Comparison of ENCODE assay signal across 22 cellular contexts in genomic region chr19:38163419-38164290, GRCh38.
"Had no signal": no experiment of that assay in that cellular context is flagged by ENCODE, and none has a peak within 500 bp of the region (broad histone marks: within the 10 kb centered on the region; RNA-seq: fewer than 3 reads in every experiment).

No MANE protein-coding gene starts in this region.

- ATAC-seq: activated T-helper 17 cell treated with anti-CD3 and anti-CD28 coated beads, Interleukin-2, amount 50 U/mL, for 72 hours had no signal

- H3K9me3 Mint-ChIP-seq: activated B cell treated with CpG ODN at 0.5 μM for 24 hours; activated CD4-positive, alpha-beta T cell treated with anti-CD3 and anti-CD28 coated beads, Interleukin-2, amount 10 ng/mL, durations not matched to agents 24 days and 14 days; activated T-helper 17 cell treated with anti-CD3 and anti-CD28 coated beads, Interleukin-2, amount 50 U/mL, for 72 hours had no signal

- H3K27ac ChIP-seq: KMS-11 had no signal

- DNase-seq: activated B cell treated with CpG ODN at 0.5 μM for 24 hours; activated CD4-positive, alpha-beta T cell treated with anti-CD3 and anti-CD28 coated beads for 1 hour; activated CD4-positive, alpha-beta T cell treated with anti-CD3 and anti-CD28 coated beads, Interleukin-2, amount 10 ng/mL, durations not matched to agents 24 days and 14 days; activated CD4-positive, alpha-beta T cell treated with anti-CD3 and anti-CD28 coated beads, Interleukin-2, amount 50 U/mL, for 48 hours; activated gamma-delta T cell; activated naive CD4-positive, alpha-beta T cell treated with anti-CD3 and anti-CD28 coated beads for 36 hours; activated T-cell treated with anti-CD3 and anti-CD28 coated beads for 4 hours; activated T-cell treated with anti-CD3 and anti-CD28 coated beads, Interleukin-2, amount 50 U/mL, for 48 hours; amygdala; cerebellar nuclear complex; NCI-H1092; NCI-H1417 treated with DMSO at 0.1 percent for 48 hours; NCI-H1694; NCI-H2029; NCI-H345; NCI-H524; SHP77 treated with DMSO at 0.1 percent for 48 hours; T-helper 2 cell; T1000 had no signal

- H3K27ac Mint-ChIP-seq: activated B cell treated with CpG ODN at 0.5 μM for 24 hours; activated CD4-positive, alpha-beta T cell treated with anti-CD3 and anti-CD28 coated beads, Interleukin-2, amount 10 ng/mL, durations not matched to agents 24 days and 14 days; activated naive CD4-positive, alpha-beta T cell treated with anti-CD3 and anti-CD28 coated beads for 36 hours; activated T-helper 17 cell treated with anti-CD3 and anti-CD28 coated beads, Interleukin-2, amount 50 U/mL, for 72 hours; brain had no signal

- H3K4me1 Mint-ChIP-seq: activated B cell treated with CpG ODN at 0.5 μM for 24 hours; activated CD4-positive, alpha-beta T cell treated with anti-CD3 and anti-CD28 coated beads, Interleukin-2, amount 10 ng/mL, durations not matched to agents 24 days and 14 days; activated T-helper 17 cell treated with anti-CD3 and anti-CD28 coated beads, Interleukin-2, amount 50 U/mL, for 72 hours had no signal

- H3K27me3 Mint-ChIP-seq: activated B cell treated with CpG ODN at 0.5 μM for 24 hours; activated CD4-positive, alpha-beta T cell treated with anti-CD3 and anti-CD28 coated beads, Interleukin-2, amount 10 ng/mL, durations not matched to agents 24 days and 14 days; activated T-helper 17 cell treated with anti-CD3 and anti-CD28 coated beads, Interleukin-2, amount 50 U/mL, for 72 hours; brain had no signal

- H3K4me3 Mint-ChIP-seq: activated B cell treated with CpG ODN at 0.5 μM for 24 hours; activated CD4-positive, alpha-beta T cell treated with anti-CD3 and anti-CD28 coated beads, Interleukin-2, amount 10 ng/mL, durations not matched to agents 24 days and 14 days; activated naive CD4-positive, alpha-beta T cell treated with anti-CD3 and anti-CD28 coated beads for 36 hours; activated T-helper 17 cell treated with anti-CD3 and anti-CD28 coated beads, Interleukin-2, amount 50 U/mL, for 72 hours; brain had no signal
